ENCODE assay signal across 9 cellular contexts in genomic region chr10:6072215-6072941, GRCh38.
A peak's percentile ranks its signal among the peaks of the same experiment; 100 is the strongest.
DNase-seq lines count a peak whose midpoint lies in the region; ATAC-seq lines count a peak whose summit lies in the region.
"Had no signal": no experiment of that assay in that cellular context is flagged by ENCODE, and none has a peak within 500 bp of the region (broad histone marks: within the 10 kb centered on the region; RNA-seq: fewer than 3 reads in every experiment).

No MANE protein-coding gene starts in this region.

- DNase-seq in NCI-H82 (lab: John Stamatoyannopoulos, UW) (peak; percentile 6), NCI-H82 treated with DMSO at 0.1 percent for 48 hours (lab: John Stamatoyannopoulos, UW; ENCODE audit: unreplicated experiment) (no peak), 8988T (no peak), putamen (ENCODE audit: low spot score) (no peak), NCI-H2196 (lab: John Stamatoyannopoulos, UW; ENCODE audit: unreplicated experiment) (no peak)
- DNase-seq: stimulated activated CD4-positive, alpha-beta T cell treated with anti-CD3 and anti-CD28 coated beads, Interleukin-2, amount 100 ng/mL, for 48 hours had no signal

- H3K4me3 ChIP-seq in skin epidermis: no peak overlapping the region

- H3K27ac ChIP-seq in skin epidermis: peak overlapping the region in 15 of 21 experiments; percentile 0 to 87 (median 43)

- peak; percentile 75 for ATAC-seq in HG02610 (IDR thresholded peaks at IDR 0.05; ENCODE audit: unreplicated experiment)
- peak; percentile 59 to 64 for ATAC-seq in activated CD4-positive, CD25-positive, alpha-beta regulatory T cell treated with anti-CD3 and anti-CD28 coated beads, Interleukin-2, amount 50 U/mL, for 24 hours
